Comparison of ENCODE assay signal across 8 cellular contexts in genomic region chr3:49104427-49105291, GRCh38. TPM values are rescaled to one million over a fixed set of nuclear protein-coding genes. Genes with fewer than 3 reads are reported as not detected.
DNase-seq lines count a peak whose midpoint lies in the region; ATAC-seq and TF ChIP-seq lines count a peak whose summit lies in the region.

Gene QARS1, minus strand, starts transcription at chr3:49104757. Its CDS starts 24 bp downstream, at chr3:49104733.

- no peaks in the 10 kb centered on the region for H3F3A ChIP-seq in OCI-LY1 (ENCODE audit: insufficient read depth, low read length)

- H3K4me3 ChIP-seq in HUES6 (ENCODE audit: low read depth, low read length): peak within 1 kb of the TSS; percentile 81
- peak within 1 kb of the TSS; percentile 94 for H3K4me3 ChIP-seq in OCI-LY1 (ENCODE audit: low read depth, low read length, poor library complexity, severe bottlenecking)
- H3K4me3 ChIP-seq in mesodermal cell (ENCODE audit: extremely low read depth, insufficient read depth, low read length, poor library complexity, severe bottlenecking): peak within 1 kb of the TSS; percentile 82

- in situ Hi-C loops in endometrial microvascular endothelial cells (cut with HindIII; ENCODE audit: inconsistent ontology term, low pct_unique_long_range_greater_than_20kb, low sequenced_read_pairs): no loop called here

- no peaks in the 10 kb centered on the region for H4K20me1 ChIP-seq in OCI-LY1 (ENCODE audit: insufficient read depth, low read length)

- peaks cover 10% of the 10 kb centered on the region; the same call in 1 of the 2 replicates for H3K79me2 ChIP-seq in OCI-LY1 (ENCODE audit: insufficient read depth, low read length)

- no peak within 1 kb of the TSS; the same call in 1 of the 2 replicates for H2AFZ ChIP-seq in OCI-LY1 (ENCODE audit: low read length)

- H3K27ac ChIP-seq in HUES6 (ENCODE audit: low read depth, low read length) (peak within 1 kb of the TSS; percentile 90), OCI-LY1 (ENCODE audit: low read depth, low read length, poor library complexity, severe bottlenecking) (peak within 1 kb of the TSS; percentile 76), mesodermal cell (ENCODE audit: low read depth, low read length, severe bottlenecking) (peak within 1 kb of the TSS; percentile 98)

- H3K9me2 ChIP-seq in OCI-LY1 (ENCODE audit: low read depth, low read length): no peaks in the 10 kb centered on the region

- H3K9me3 ChIP-seq in HUES6 (ENCODE audit: control insufficient read depth, insufficient read depth, low read depth, low read length) (no peaks in the 10 kb centered on the region), OCI-LY1 (ENCODE audit: low read length) (no peaks in the 10 kb centered on the region), mesodermal cell (ENCODE audit: control insufficient read depth, low read length) (no peaks in the 10 kb centered on the region)

- DNase-seq in COLO829 (ENCODE audit: low spot score): peak; percentile 95
- DNase-seq in activated CD8-positive, alpha-beta memory T cell treated with anti-CD3 and anti-CD28 coated beads, Interleukin-2, amount 50 U/mL, for 24 hours (ENCODE audit: extremely low read depth): peak; percentile 83
- DNase-seq in stimulated activated CD8-positive, alpha-beta memory T cell treated with anti-CD3 and anti-CD28 coated beads, Interleukin-15, amount 100 ng/mL, for 24 hours (ENCODE audit: low read depth): peak; percentile 72

- H3K36me3 ChIP-seq in HUES6 (ENCODE audit: control insufficient read depth, insufficient read depth, low read length) (peaks cover 60% of the 10 kb centered on the region), OCI-LY1 (ENCODE audit: insufficient read depth, low read length) (peaks cover 53% of the 10 kb centered on the region), mesodermal cell (ENCODE audit: control insufficient read depth, insufficient read depth, low read length) (peaks cover 61% of the 10 kb centered on the region)

- H3K4me1 ChIP-seq in HUES6 (ENCODE audit: control insufficient read depth, insufficient read depth, low read length) (peaks cover 7% of the 10 kb centered on the region), OCI-LY1 (ENCODE audit: insufficient read depth, low read length, severe bottlenecking) (peaks cover 20% of the 10 kb centered on the region), mesodermal cell (ENCODE audit: control insufficient read depth, insufficient read depth, low read length, poor library complexity, severe bottlenecking) (peaks cover 14% of the 10 kb centered on the region)

- ATAC-seq in GM21367 (IDR thresholded peaks at IDR 0.05; ENCODE audit: unreplicated experiment): peak; percentile 63

- TF ChIP-seq CTCF in OCI-LY1 (IDR thresholded peaks at IDR 0.05; ENCODE audit: low read length): no peak

- H3K27me3 ChIP-seq in HUES6 (ENCODE audit: control insufficient read depth, insufficient read depth, low read length) (no peaks in the 10 kb centered on the region), OCI-LY1 (ENCODE audit: insufficient read depth, low read length) (no peaks in the 10 kb centered on the region)

- peak within 1 kb of the TSS; percentile 92 for H3K4me2 ChIP-seq in OCI-LY1 (ENCODE audit: low read length)

- H3K9ac ChIP-seq in HUES6 (ENCODE audit: low read length) (peak within 1 kb of the TSS; percentile 94), OCI-LY1 (ENCODE audit: low read length) (peak within 1 kb of the TSS; percentile 99)

- WGBS in mesodermal cell (ENCODE audit: insufficient coverage in 2 of 2), 2 experiments: 1 to 2% methylated on average over 41 to 42 of the region's 50 CpGs

RNA-seq across cellular contexts. Expression of gene QARS1, which starts in this region (rescaled TPM):
- total RNA-seq in endometrial microvascular endothelial cells (ENCODE audit: inconsistent ontology term): 280 TPM
- 284 TPM for polyA plus RNA-seq in mesodermal cell (2013, experiment 1 of 2)
- 241 TPM for polyA plus RNA-seq in mesodermal cell (2013, experiment 2 of 2)

Comparison
In these comparisons a context has a peak if more than half of its experiments do, and no peak if none do; other contexts are left out.
1. Peak in every context shown above with its lines: DNase-seq, ATAC-seq, H3K4me3 ChIP-seq and H3K27ac ChIP-seq.